26 cellular contexts compared by ENCODE assay signal in the genomic region with DNA sequence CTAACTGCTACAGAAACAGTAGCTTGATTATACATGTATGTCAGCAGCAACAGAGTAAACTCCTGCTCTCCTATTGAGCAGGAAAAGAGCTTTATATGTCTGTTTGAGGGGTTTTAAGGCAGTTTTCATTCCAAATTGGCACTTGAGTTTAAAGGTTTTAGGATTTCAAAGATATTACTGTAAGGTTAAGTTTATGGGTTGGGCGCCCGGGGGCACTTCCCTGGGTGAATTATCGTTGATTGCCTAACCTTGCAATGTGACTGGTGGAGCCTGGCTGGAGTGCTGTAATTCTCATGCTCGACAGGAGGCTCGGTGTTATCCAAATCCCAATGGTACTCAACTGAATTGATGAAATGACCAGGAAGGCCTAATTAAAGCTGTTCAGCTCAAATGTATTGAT.
DNase-seq lines count a peak whose midpoint lies in the region; ATAC-seq lines count a peak whose summit lies in the region.
"Had no signal": no experiment of that assay in that cellular context is flagged by ENCODE, and none has a peak within 500 bp of the region (broad histone marks: within the 10 kb centered on the region; RNA-seq: fewer than 3 reads in every experiment).

No MANE protein-coding gene starts in this region.

- in situ Hi-C loops in SK-MEL-5 (cut with HindIII; ENCODE audit: low pct_unique_long_range_greater_than_20kb, low sequenced_read_pairs), result no loop called here

- ATAC-seq in GM19023 (IDR thresholded peaks at IDR 0.05; ENCODE audit: unreplicated experiment), result no peak
- ATAC-seq: lower lobe of right lung; naive thymus-derived CD8-positive, alpha-beta T cell had no signal

- DNase-seq in D341Med (ENCODE audit: low spot score), result peak; percentile 28
- peak; percentile 48 for DNase-seq in NCI-H1436 (lab: John Stamatoyannopoulos, UW)
- peak; percentile 19 for DNase-seq in NCI-H2227 treated with DMSO at 0.1 percent for 48 hours (lab: John Stamatoyannopoulos, UW)
- DNase-seq in SK-MEL-5 (ENCODE audit: low read depth, low spot score), result peak; percentile 23
- DNase-seq in stimulated activated CD4-positive, alpha-beta T cell treated with anti-CD3 and anti-CD28 coated beads, Interleukin-4, amount 100 ng/mL, for 24 hours, result no peak
- DNase-seq in HK-2 (ENCODE audit: unreplicated experiment), result no peak
- no peak for DNase-seq in GOT3 (lab: John Stamatoyannopoulos, UW)
- DNase-seq: activated CD4-positive, alpha-beta T cell treated with anti-CD3 and anti-CD28 coated beads, Interleukin-2, amount 10 ng/mL, durations not matched to agents 7 days and 5 days; activated effector memory CD4-positive, alpha-beta T cell treated with Interleukin-2 at 50 U/mL for 16 hours; activated T-cell treated with anti-CD3 and anti-CD28 coated beads, Interleukin-2, amount 50 U/mL, for 1 hour; anterior cingulate cortex; DND-41; foreskin melanocyte; GF-D8; Kasumi-1; kidney glomerular epithelial cell; lower lobe of right lung; naive thymus-derived CD8-positive, alpha-beta T cell; NCI-H526; ovary; RPMI8226; small intestine; stomach; T1000; uterus had no signal

Comparison
In these comparisons a context has a peak if more than half of its experiments do, and no peak if none do; other contexts are left out.
1. DNase-seq: peak in D341Med (single experiment), NCI-H1436 (single experiment), NCI-H2227 treated with DMSO at 0.1 percent for 48 hours (single experiment) and SK-MEL-5 (single experiment); none in stimulated activated CD4-positive, alpha-beta T cell treated with anti-CD3 and anti-CD28 coated beads, Interleukin-4, amount 100 ng/mL, for 24 hours (single experiment), HK-2 (single experiment) and GOT3 (single experiment).